In genomic region chr22:42915980-42916765, GRCh38 we compare ENCODE assay signal across 28 cellular contexts. TPM values are rescaled to one million over a fixed set of nuclear protein-coding genes. Genes with fewer than 3 reads are reported as not detected.
A peak's percentile ranks its signal among the peaks of the same experiment; 100 is the strongest.
DNase-seq lines count a peak whose midpoint lies in the region; ATAC-seq, FAIRE-seq and TF ChIP-seq lines count a peak whose summit lies in the region.
"Had no signal": no experiment of that assay in that cellular context is flagged by ENCODE, and none has a peak within 500 bp of the region (broad histone marks: within the 10 kb centered on the region; RNA-seq: fewer than 3 reads in every experiment).

No MANE protein-coding gene starts in this region.

- peaks cover 2% of the 10 kb centered on the region; the same call in 1 of the 2 replicates for H4K20me1 ChIP-seq in HepG2 (ENCODE audit: insufficient read depth, low read length)

- H3K4me3 ChIP-seq in HepG2 (replicated peaks in 1 of 3; ENCODE audit: insufficient read depth in 1 of 3, low read depth in 2 of 3, low read length in 3 of 3) (no peak overlapping the region; a peak in 1 of 6 replicates), right lobe of liver (no peak overlapping the region), bronchial epithelial cell (ENCODE audit: low read depth, low read length) (no peak overlapping the region)
- H3K4me3 ChIP-seq in CD4-positive, alpha-beta memory T cell (ENCODE audit: low read length in 2 of 2), result no peak overlapping the region
- H3K4me3 ChIP-seq: A549, ascending aorta, ovary, right atrium auricular region, SJCRH30, tibial nerve had no signal

- POLR2A ChIA-PET in HepG2 (lab: Yijun Ruan, JAX), result interaction anchor here (0.8 to 4.1 kb wide), 9 partner anchors 23 to 99 kb away, joined by 3 to 23 read pairs (median 3); partner anchors contain the start of gene PACSIN2
- POLR2A ChIA-PET in CD4-positive, alpha-beta memory T cell (lab: Charles Lee; ENCODE audit: partially characterized antibody), result no interaction called here

- peaks cover 8 to 13% of the 10 kb centered on the region in 2 donors for H3K36me3 Mint-ChIP-seq in CD4-positive, alpha-beta memory T cell

- H3K79me2 ChIP-seq in HepG2 (ENCODE audit: insufficient read depth, low read length), result peaks cover 91% of the 10 kb centered on the region

- peaks cover 94% of the 10 kb centered on the region for H3K4me1 ChIP-seq in HepG2 (ENCODE audit: insufficient read depth, low read length)
- H3K4me1 ChIP-seq in right lobe of liver, result peaks cover 0 to 32% (median 11%) of the 10 kb centered on the region in 4 donors
- H3K4me1 ChIP-seq in CD4-positive, alpha-beta memory T cell (ENCODE audit: insufficient read depth, low read length), result no peaks in the 10 kb centered on the region
- H3K4me1 ChIP-seq: BE2C had no signal

- H3K27ac ChIP-seq in HepG2 (ENCODE audit: extremely low read length, insufficient read depth, low read length) (peak overlapping the region; percentile 71), right lobe of liver (no peak overlapping the region)
- no peak overlapping the region for H3K27ac ChIP-seq in CD4-positive, alpha-beta memory T cell (ENCODE audit: low read depth, low read length)
- H3K27ac ChIP-seq: ascending aorta, ovary, SJCRH30, tibial nerve had no signal

- H3K9me3 Mint-ChIP-seq in CD4-positive, alpha-beta memory T cell, result no peaks in the 10 kb centered on the region
- H3K9me3 Mint-ChIP-seq: activated naive CD4-positive, alpha-beta T cell treated with anti-CD3 and anti-CD28 coated beads, Interleukin-2, amount 50 U/mL, for 24 hours; memory B cell; stimulated activated naive CD8-positive, alpha-beta T cell treated with anti-CD3 and anti-CD28 coated beads, Interleukin-15, Interleukin-2, amounts not matched to agents 100 ng/mL and 50 ng/mL, for 24 hours had no signal

- H3K27me3 ChIP-seq in HepG2 (ENCODE audit: control insufficient read depth in 1 of 2, insufficient read depth in 2 of 2, low read length in 2 of 2), result no peaks in the 10 kb centered on the region
- no peaks in the 10 kb centered on the region for H3K27me3 ChIP-seq in right lobe of liver
- no peaks in the 10 kb centered on the region for H3K27me3 ChIP-seq in bronchial epithelial cell (ENCODE audit: control insufficient read depth, insufficient read depth, low read length)
- H3K27me3 ChIP-seq in CD4-positive, alpha-beta memory T cell (ENCODE audit: insufficient read depth, low read length), result no peaks in the 10 kb centered on the region
- H3K27me3 ChIP-seq: ascending aorta, BE2C, ovary, right atrium auricular region, SJCRH30, tibial nerve had no signal

- no peaks in the 10 kb centered on the region for H3K27me3 Mint-ChIP-seq in CD4-positive, alpha-beta memory T cell
- H3K27me3 Mint-ChIP-seq: activated naive CD4-positive, alpha-beta T cell treated with anti-CD3 and anti-CD28 coated beads, Interleukin-2, amount 50 U/mL, for 24 hours; memory B cell; stimulated activated naive CD8-positive, alpha-beta T cell treated with anti-CD3 and anti-CD28 coated beads, Interleukin-15, Interleukin-2, amounts not matched to agents 100 ng/mL and 50 ng/mL, for 24 hours had no signal

- TF ChIP-seq CTCF in HepG2 (CRISPR knock-in tag; IDR thresholded peaks at IDR 0.05) (no peak), right lobe of liver (IDR thresholded peaks at IDR 0.05) (no peak), bronchial epithelial cell (IDR thresholded peaks at IDR 0.05; ENCODE audit: insufficient read depth, low read length, severe bottlenecking) (no peak)

- H3K9ac ChIP-seq in HepG2 (ENCODE audit: insufficient read depth, low read depth, low read length), result no peak overlapping the region

- DNase-seq in HepG2 (ENCODE audit: low spot score) (peak; percentile 63), right lobe of liver (no peak), bronchial epithelial cell (ENCODE audit: low read depth) (no peak), left kidney (ENCODE audit: low read depth, low spot score) (peak; percentile 53), NCI-H1105 (lab: John Stamatoyannopoulos, UW) (no peak), SK-N-DZ (ENCODE audit: low spot score) (no peak)
- DNase-seq in CD4-positive, alpha-beta memory T cell, result no peak
- no peak for DNase-seq in activated CD4-positive, alpha-beta T cell treated with anti-CD3 and anti-CD28 coated beads for 1 hour
- DNase-seq: activated CD4-positive, alpha-beta T cell treated with anti-CD3 and anti-CD28 coated beads for 4 hours; BE2C; erythroblast; foreskin melanocyte; hippocampal formation; kidney glomerular epithelial cell; NCI-H1105 treated with DMSO at 0.1 percent for 48 hours; NCI-H2081 treated with DMSO at 0.1 percent for 48 hours; ovary; SJCRH30; stimulated activated CD4-positive, alpha-beta T cell treated with anti-CD3 and anti-CD28 coated beads, Interleukin-12 subunit alpha, Interleukin-12 subunit beta, amount 100 ng/mL, for 4 hours; stimulated activated CD4-positive, alpha-beta T cell treated with anti-CD3 and anti-CD28 coated beads, Interleukin-4, amount 100 ng/mL, for 4 hours had no signal

- in situ Hi-C loops in HepG2 (cut with HindIII; ENCODE audit: extremely low pct_ligation_motif_present, low pct_unique_long_range_greater_than_20kb), result no loop called here

- 52% methylated on average over 16 of the region's 17 CpGs for WGBS in HepG2 (ENCODE audit: low lambda C conversion rate)
- 74% methylated on average over 5 of the region's 17 CpGs for whole genome bisulfite sequencing in right lobe of liver (ENCODE audit: insufficient coverage, low coverage, low lambda C conversion rate, missing lambda C conversion rate)

- no peak for TF ChIP-seq RAD21 in HepG2 (CRISPR knock-in tag; IDR thresholded peaks at IDR 0.05)

- H3K36me3 ChIP-seq in HepG2 (replicated peaks in 1 of 2; ENCODE audit: control insufficient read depth in 1 of 2, insufficient read depth in 2 of 2, low read length in 2 of 2) (peaks cover 4% of the 10 kb centered on the region in 2 experiments; a peak in 4 of 5 replicates), right lobe of liver (no peaks in the 10 kb centered on the region), bronchial epithelial cell (ENCODE audit: control insufficient read depth, insufficient read depth, low read length) (peaks cover 3% of the 10 kb centered on the region)
- H3K36me3 ChIP-seq in CD4-positive, alpha-beta memory T cell (ENCODE audit: insufficient read depth, low read length), result no peaks in the 10 kb centered on the region
- H3K36me3 ChIP-seq: ascending aorta, BE2C, ovary, right atrium auricular region had no signal

- TF ChIP-seq EP300 in HepG2 (IDR thresholded peaks at IDR 0.05; ENCODE audit: low read depth in 2 of 2, low read length in 2 of 2), result no peak
- TF ChIP-seq EP300 in HepG2 (CRISPR knock-in tag; IDR thresholded peaks at IDR 0.05; ENCODE audit: borderline replicate concordance), result no peak

- CTCF ChIA-PET in HepG2 (lab: Yijun Ruan, JAX; ENCODE audit: low intra/inter-chr PET ratio, low total read pairs), result no interaction called here
- CTCF ChIA-PET in CD4-positive, alpha-beta memory T cell (lab: Charles Lee; ENCODE audit: partially characterized antibody), result no interaction called here

- H3K4me1 Mint-ChIP-seq in CD4-positive, alpha-beta memory T cell, result peaks cover 8 to 22% (median 18%) of the 10 kb centered on the region in 4 donors

- H3K9me3 ChIP-seq in HepG2 (ENCODE audit: low read length) (no peaks in the 10 kb centered on the region), right lobe of liver (no peaks in the 10 kb centered on the region)
- H3K9me3 ChIP-seq in CD4-positive, alpha-beta memory T cell (ENCODE audit: control insufficient read depth in 1 of 2, low read length in 2 of 2), result no peaks in the 10 kb centered on the region
- H3K9me3 ChIP-seq: A549, ascending aorta, BE2C, ovary, right atrium auricular region, SJCRH30, tibial nerve had no signal

- peak overlapping the region; percentile 23; the same call in 1 of the 2 replicates for H3K4me2 ChIP-seq in HepG2 (ENCODE audit: low read depth, low read length)
- H3K4me2 ChIP-seq: A549 had no signal

- FAIRE-seq in HepG2 (lab: Jason Lieb, UNC), result no peak
- peak; percentile 36 for FAIRE-seq in bronchial epithelial cell (lab: Jason Lieb, UNC)
- FAIRE-seq: A549 had no signal

- H2AFZ ChIP-seq in HepG2 (ENCODE audit: low read length), result no peak overlapping the region

- peak overlapping the region in 1 of 7 donors; percentile 62 for H3K27ac Mint-ChIP-seq in CD4-positive, alpha-beta memory T cell
- H3K27ac Mint-ChIP-seq: activated naive CD4-positive, alpha-beta T cell treated with anti-CD3 and anti-CD28 coated beads, Interleukin-2, amount 50 U/mL, for 24 hours; memory B cell; stimulated activated naive CD8-positive, alpha-beta T cell treated with anti-CD3 and anti-CD28 coated beads, Interleukin-15, Interleukin-2, amounts not matched to agents 100 ng/mL and 50 ng/mL, for 24 hours had no signal

- peak overlapping the region in 1 of 8 donors; percentile 5 for H3K4me3 Mint-ChIP-seq in CD4-positive, alpha-beta memory T cell
- H3K4me3 Mint-ChIP-seq: activated naive CD4-positive, alpha-beta T cell treated with anti-CD3 and anti-CD28 coated beads, Interleukin-2, amount 50 U/mL, for 24 hours; memory B cell; stimulated activated naive CD8-positive, alpha-beta T cell treated with anti-CD3 and anti-CD28 coated beads, Interleukin-15, Interleukin-2, amounts not matched to agents 100 ng/mL and 50 ng/mL, for 24 hours had no signal

- intact Hi-C loops in HepG2 (cut with micrococcal nuclease; ENCODE audit: unreplicated experiment), result loop anchor here (2.0 kb wide), 1 partner anchor 13 kb away; no protein-coding TSS in a partner anchor
- intact Hi-C loops in right lobe of liver (cut with DNase I), result no loop called here
- intact Hi-C loops in CD4-positive, alpha-beta memory T cell (cut with micrococcal nuclease), result no loop called here

- no TSS peak for BruUV-seq in HepG2 (replicated peaks; lab: Mats Ljungman, UMichigan)

- TF ChIP-seq POLR2A in HepG2 (IDR thresholded peaks at IDR 0.05; ENCODE audit: insufficient read depth in 1 of 2, low read depth in 2 of 2, low read length in 2 of 2), result no peak
- TF ChIP-seq POLR2A in right lobe of liver (IDR thresholded peaks at IDR 0.05), result no peak

- ATAC-seq in HepG2 (peak; percentile 55), right lobe of liver (no peak)
- ATAC-seq: A549, Panc1 had no signal

RNA-seq across cellular contexts. Expression of gene ARFGAP3, which starts 59.1 kb away (rescaled TPM):
- total RNA-seq in HepG2 (2016; rRNA removed; fragmentation: Illumina TruSeq; extraction: Trizol), result 41.7 and 66.7 TPM in 2 replicates
- 9.5 and 13.8 TPM in 2 replicates for total RNA-seq in HepG2 (2016; cell fraction: cytosol; rRNA removed; fragmentation: Illumina TruSeq; extraction: Trizol; ENCODE audit: low read depth)
- total RNA-seq in HepG2 (2016; cell fraction: insoluble cytoplasmic fraction; rRNA removed; fragmentation: Illumina TruSeq; extraction: Trizol), result 41.6 and 68.2 TPM in 2 replicates
- 19.0 and 21.9 TPM in 2 replicates for total RNA-seq in HepG2 (2016; cell fraction: membrane; rRNA removed; fragmentation: Illumina TruSeq; extraction: Trizol)
- 26.8 and 27.4 TPM in 2 replicates for total RNA-seq in HepG2 (2016; cell fraction: nucleus; rRNA removed; fragmentation: Illumina TruSeq; extraction: Trizol)
- 51.0 and 61.6 TPM in 2 replicates for polyA plus RNA-seq in HepG2 (2011; rRNA removed)
- polyA plus RNA-seq in HepG2 (2011; cell fraction: cytosol; rRNA removed), result 42.3 and 50.3 TPM in 2 replicates
- polyA plus RNA-seq in HepG2 (2011; cell fraction: nucleus; rRNA removed), result 41.8 and 43.9 TPM in 2 replicates
- polyA plus RNA-seq in HepG2 (2012), result 40.6 and 42.9 TPM in 2 replicates
- polyA plus RNA-seq in HepG2 (2016; cell fraction: cytosol; fragmentation: Illumina TruSeq; extraction: Trizol; ENCODE audit: low read depth), result 3.0 and 3.1 TPM in 2 replicates
- 50.7 and 53.6 TPM in 2 replicates for polyA plus RNA-seq in HepG2 (2016; cell fraction: insoluble cytoplasmic fraction; fragmentation: Illumina TruSeq; extraction: Trizol; ENCODE audit: low read depth)
- polyA plus RNA-seq in HepG2 (2016; cell fraction: membrane; fragmentation: Illumina TruSeq; extraction: Trizol; ENCODE audit: low read depth), result 7.0 and 7.1 TPM in 2 replicates
- 40.6 and 48.9 TPM in 2 replicates for polyA plus RNA-seq in HepG2 (2016; cell fraction: nucleus; fragmentation: Illumina TruSeq; extraction: Trizol; ENCODE audit: insufficient read depth, low read depth)
- polyA minus RNA-seq in HepG2 (2011; rRNA and poly(A)+ RNA removed; ENCODE audit: low replicate concordance), result 16.2 and 65.9 TPM in 2 replicates
- 38.9 and 45.0 TPM in 2 replicates for polyA minus RNA-seq in HepG2 (2011; cell fraction: cytosol; rRNA and poly(A)+ RNA removed)
- 43.4 and 53.0 TPM in 2 replicates for polyA minus RNA-seq in HepG2 (2011; cell fraction: nucleus; rRNA and poly(A)+ RNA removed)
- 10 to 100 TPM; 19.8 to 48.4 (median 30.4) TPM for total RNA-seq in right lobe of liver
- 76.7 and 87.7 TPM in 2 replicates for total RNA-seq in bronchial epithelial cell
- total RNA-seq in CD4-positive, alpha-beta memory T cell, result 10 to 100 TPM; 44.7 to 45.7 TPM
- polyA plus RNA-seq in CD4-positive, alpha-beta memory T cell, result 10 to 100 TPM; 38.4 to 49.0 TPM
- polyA plus RNA-seq in SK-N-DZ (2014; cell fraction: cytosol; rRNA removed), result 29.4 TPM in 2 replicates
- polyA plus RNA-seq in SK-N-DZ (2014; cell fraction: nucleus; rRNA removed), result 27.3 and 28.8 TPM in 2 replicates

Comparison
In these comparisons a context has a peak if more than half of its experiments do, and no peak if none do; other contexts are left out.
1. DNase-seq: peak in HepG2 (single experiment) and left kidney (single experiment); none in right lobe of liver (0 of 3), bronchial epithelial cell (single experiment), CD4-positive, alpha-beta memory T cell (0 of 5), activated CD4-positive, alpha-beta T cell treated with anti-CD3 and anti-CD28 coated beads for 1 hour (single experiment), NCI-H1105 (single experiment) and SK-N-DZ (single experiment).